13 cellular contexts compared by ENCODE assay signal in genomic region chr4:88866862-88867550, GRCh38.
DNase-seq lines count a peak whose midpoint lies in the region; ATAC-seq and TF ChIP-seq lines count a peak whose summit lies in the region.
"Had no signal": no experiment of that assay in that cellular context is flagged by ENCODE, and none has a peak within 500 bp of the region (broad histone marks: within the 10 kb centered on the region; RNA-seq: fewer than 3 reads in every experiment).

No MANE protein-coding gene starts in this region.

- H3K79me2 ChIP-seq in PC-3 (ENCODE audit: low read length), result no peaks in the 10 kb centered on the region

- H3K27me3 ChIP-seq in PC-3 (ENCODE audit: low read length) (no peaks in the 10 kb centered on the region), foreskin keratinocyte (no peaks in the 10 kb centered on the region)
- H3K27me3 ChIP-seq: Peyer's patch had no signal

- no peaks in the 10 kb centered on the region for H3K36me3 ChIP-seq in PC-3 (ENCODE audit: low read depth, low read length)
- H3K36me3 ChIP-seq: Peyer's patch had no signal

- H3K27ac ChIP-seq in PC-3 (ENCODE audit: low read length), result peak overlapping the region; percentile 90
- peak overlapping the region; percentile 49 for H3K27ac ChIP-seq in foreskin keratinocyte
- H3K27ac ChIP-seq: HL-60, Peyer's patch had no signal

- peak; percentile 90 for ATAC-seq in PC-3
- ATAC-seq in foreskin keratinocyte, result peak; percentile 96
- ATAC-seq in HG03045 (IDR thresholded peaks at IDR 0.05; ENCODE audit: unreplicated experiment), result no peak
- no peak for ATAC-seq in GM18511 (IDR thresholded peaks at IDR 0.05; ENCODE audit: unreplicated experiment)

- CTCF ChIA-PET in PC-3 (lab: Charles Lee), result no interaction called here

- TF ChIP-seq CTCF in PC-3 (conservative IDR thresholded peaks at IDR 0.05; ENCODE audit: low read depth, low read length) (no peak), foreskin keratinocyte (conservative IDR thresholded peaks at IDR 0.05) (no peak)

- H4K20me1 ChIP-seq in PC-3 (ENCODE audit: low read length), result no peaks in the 10 kb centered on the region

- H3K4me3 ChIP-seq in PC-3 (ENCODE audit: low read length), result peak overlapping the region; percentile 0; the same call in 1 of the 2 replicates
- H3K4me3 ChIP-seq: Peyer's patch had no signal

- peak; percentile 56 for DNase-seq in DMS79 (lab: John Stamatoyannopoulos, UW)
- DNase-seq in NCI-H1417 (lab: John Stamatoyannopoulos, UW), result peak; percentile 41 to 85 (median 83)
- peak; percentile 88 for DNase-seq in PC-3
- DNase-seq in foreskin keratinocyte, result peak; percentile 83 to 90
- DNase-seq in ecto neural progenitor cell (ENCODE audit: low spot score), result no peak
- DNase-seq in NCI-H2081 treated with DMSO at 0.1 percent for 48 hours (lab: John Stamatoyannopoulos, UW), result no peak
- DNase-seq: cortex of kidney, GDM1, nucleus accumbens, Peyer's patch had no signal

- POLR2A ChIA-PET in PC-3 (lab: Charles Lee; ENCODE audit: unreplicated experiment), result no interaction called here

- no peaks in the 10 kb centered on the region for H3K9me2 ChIP-seq in PC-3 (replicated peaks; ENCODE audit: low read length)

- H2AFZ ChIP-seq in PC-3 (ENCODE audit: low read length), result 0 out of 2 replicates have a peak overlapping the region, but pooled peaks have one; percentile 8

- H3F3A ChIP-seq in PC-3 (ENCODE audit: low read length, unreplicated experiment), result no peaks in the 10 kb centered on the region

- H3K9ac ChIP-seq in PC-3 (ENCODE audit: low read length), result peak overlapping the region; percentile 55

- no peaks in the 10 kb centered on the region for H3K9me3 ChIP-seq in PC-3 (ENCODE audit: low read length)
- H3K9me3 ChIP-seq: Peyer's patch had no signal

- peak overlapping the region; percentile 62 for H3K4me2 ChIP-seq in PC-3 (ENCODE audit: low read length)

- peaks cover 44% of the 10 kb centered on the region for H3K4me1 ChIP-seq in PC-3 (ENCODE audit: insufficient read depth, low read length)
- peaks cover 25% of the 10 kb centered on the region for H3K4me1 ChIP-seq in foreskin keratinocyte

- intact Hi-C loops in PC-3 (cut with micrococcal nuclease), result loop anchor here (1.0 kb wide), 1 partner anchor 97 kb away; no protein-coding TSS in a partner anchor

- no TSS peak for BruUV-seq in PC-3 (replicated peaks; lab: Mats Ljungman, UMichigan)

Comparison
In these comparisons a context has a peak if more than half of its experiments do, and no peak if none do; other contexts are left out.
1. DNase-seq: peak in DMS79 (single experiment), NCI-H1417 (3 of 3), PC-3 (single experiment) and foreskin keratinocyte (2 of 2); none in ecto neural progenitor cell (single experiment) and NCI-H2081 treated with DMSO at 0.1 percent for 48 hours (single experiment).
2. ATAC-seq: peak in PC-3 (single experiment) and foreskin keratinocyte (single experiment); none in HG03045 (single experiment) and GM18511 (single experiment).